ENCODE assay signal across 1 cellular context in the genomic region with DNA sequence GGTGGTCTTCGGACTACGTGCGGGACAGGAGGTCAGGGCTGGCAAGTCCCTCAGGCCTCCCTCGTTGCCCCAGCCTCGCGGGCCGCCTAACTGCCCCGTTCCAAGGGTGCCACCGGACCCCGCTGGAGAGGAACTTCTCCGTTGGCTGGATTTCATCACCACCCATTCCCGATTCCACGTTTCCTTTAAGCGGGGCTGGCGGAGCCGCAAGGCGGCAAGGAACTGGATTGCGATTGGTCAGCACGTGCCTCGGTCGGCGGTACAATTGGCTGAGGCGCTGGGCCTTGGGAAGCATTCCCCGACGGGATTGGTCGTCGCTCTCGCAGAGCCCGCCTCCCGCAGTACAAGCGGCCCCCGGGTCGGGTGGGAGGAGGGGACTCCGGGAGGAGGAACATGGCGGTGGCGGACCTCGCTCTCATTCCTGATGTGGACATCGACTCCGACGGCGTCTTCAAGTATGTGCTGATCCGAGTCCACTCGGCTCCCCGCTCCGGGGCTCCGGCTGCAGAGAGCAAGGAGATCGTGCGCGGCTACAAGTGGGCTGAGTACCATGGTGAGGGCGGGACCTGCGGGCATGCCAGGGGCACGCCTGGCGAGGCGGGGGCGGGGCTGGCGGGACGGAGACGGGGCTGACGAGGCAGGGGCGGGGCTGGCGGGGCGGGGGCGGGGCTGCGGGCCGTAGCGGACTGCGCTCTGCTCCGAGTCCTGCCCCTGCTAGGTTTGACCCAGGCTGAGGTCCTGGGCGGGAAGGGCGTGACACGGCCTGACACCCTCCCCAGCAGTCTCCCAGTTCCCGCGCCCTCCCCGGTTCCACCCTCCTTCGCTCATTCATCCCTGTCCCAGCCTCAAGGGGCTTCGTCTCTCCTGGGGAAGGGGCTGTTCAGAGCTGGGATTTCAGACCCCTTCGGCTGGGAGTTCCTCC.
TF ChIP-seq lines count a peak whose summit lies in the region.

PHPT1 (plus strand) TSS at position 372 of the 922 bp plus-strand sequence; CDS start at position 394, 22 bp downstream.

TF ChIP-seq in HepG2, 621 proteins besides CTCF, POLR2A, EP300 and RAD21 (continued from another document and continues in another):
- TF ChIP-seq, protein P1, sequence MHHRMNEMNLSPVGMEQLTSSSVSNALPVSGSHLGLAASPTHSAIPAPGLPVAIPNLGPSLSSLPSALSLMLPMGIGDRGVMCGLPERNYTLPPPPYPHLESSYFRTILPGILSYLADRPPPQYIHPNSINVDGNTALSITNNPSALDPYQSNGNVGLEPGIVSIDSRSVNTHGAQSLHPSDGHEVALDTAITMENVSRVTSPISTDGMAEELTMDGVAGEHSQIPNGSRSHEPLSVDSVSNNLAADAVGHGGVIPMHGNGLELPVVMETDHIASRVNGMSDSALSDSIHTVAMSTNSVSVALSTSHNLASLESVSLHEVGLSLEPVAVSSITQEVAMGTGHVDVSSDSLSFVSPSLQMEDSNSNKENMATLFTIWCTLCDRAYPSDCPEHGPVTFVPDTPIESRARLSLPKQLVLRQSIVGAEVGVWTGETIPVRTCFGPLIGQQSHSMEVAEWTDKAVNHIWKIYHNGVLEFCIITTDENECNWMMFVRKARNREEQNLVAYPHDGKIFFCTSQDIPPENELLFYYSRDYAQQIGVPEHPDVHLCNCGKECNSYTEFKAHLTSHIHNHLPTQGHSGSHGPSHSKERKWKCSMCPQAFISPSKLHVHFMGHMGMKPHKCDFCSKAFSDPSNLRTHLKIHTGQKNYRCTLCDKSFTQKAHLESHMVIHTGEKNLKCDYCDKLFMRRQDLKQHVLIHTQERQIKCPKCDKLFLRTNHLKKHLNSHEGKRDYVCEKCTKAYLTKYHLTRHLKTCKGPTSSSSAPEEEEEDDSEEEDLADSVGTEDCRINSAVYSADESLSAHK (CRISPR knock-in tag; IDR thresholded peaks at IDR 0.05; ENCODE audit: borderline replicate concordance), result no peak
- TF ChIP-seq MEIS1 (CRISPR knock-in tag; IDR thresholded peaks at IDR 0.05; ENCODE audit: borderline replicate concordance) (0 out of 2 replicates have a peak, but pooled peaks have one; percentile 29), CCDC6 (CRISPR knock-in tag; IDR thresholded peaks at IDR 0.05) (peak; percentile 78), KDM5B (CRISPR knock-in tag; IDR thresholded peaks at IDR 0.05; ENCODE audit: borderline replicate concordance) (no peak; the same call in 1 of the 2 replicates), ZNF225 (CRISPR knock-in tag; IDR thresholded peaks at IDR 0.05) (no peak; the same call in 1 of the 2 replicates), SUZ12 (IDR thresholded peaks at IDR 0.05; ENCODE audit: low read depth, low read length) (no peak), ZNF674 (CRISPR knock-in tag; IDR thresholded peaks at IDR 0.05; ENCODE audit: low read depth) (no peak; the same call in 1 of the 2 replicates), ZBTB42 (CRISPR knock-in tag; IDR thresholded peaks at IDR 0.05) (no peak), REL (CRISPR knock-in tag; conservative IDR thresholded peaks at IDR 0.05) (peak; percentile 75), ZFP90 (CRISPR knock-in tag; IDR thresholded peaks at IDR 0.05; ENCODE audit: borderline replicate concordance) (peak; percentile 70; the same call in 1 of the 2 replicates), BCL3 (CRISPR knock-in tag; IDR thresholded peaks at IDR 0.05) (no peak), CSRNP1 (CRISPR knock-in tag; IDR thresholded peaks at IDR 0.05) (peak; percentile 78), NR2F6 (IDR thresholded peaks at IDR 0.05) (no peak), NR2F6 (CRISPR knock-in tag; IDR thresholded peaks at IDR 0.05) (no peak; the same call in 1 of the 2 replicates), ZNF547 (CRISPR knock-in tag; IDR thresholded peaks at IDR 0.05) (no peak), ZNF451 (CRISPR knock-in tag; IDR thresholded peaks at IDR 0.05) (no peak), MBD4 (IDR thresholded peaks at IDR 0.05; ENCODE audit: borderline replicate concordance, low read length) (no peak), CBX2 (IDR thresholded peaks at IDR 0.05; ENCODE audit: low read depth, low read length) (no peak), CBX2 (CRISPR knock-in tag; IDR thresholded peaks at IDR 0.05; ENCODE audit: low read depth) (no peak), EED (CRISPR knock-in tag; IDR thresholded peaks at IDR 0.05) (no peak), MEF2D (CRISPR knock-in tag; IDR thresholded peaks at IDR 0.05) (peak; percentile 59; the same call in 1 of the 2 replicates), ZIK1 (CRISPR knock-in tag; IDR thresholded peaks at IDR 0.05; ENCODE audit: borderline replicate concordance, low read depth) (no peak; the same call in 1 of the 2 replicates), ZNF770 (CRISPR knock-in tag; IDR thresholded peaks at IDR 0.05) (no peak), ZNF792 (CRISPR knock-in tag; IDR thresholded peaks at IDR 0.05) (peak; percentile 57), ZNF784 (CRISPR knock-in tag; IDR thresholded peaks at IDR 0.05; ENCODE audit: borderline replicate concordance) (no peak; the same call in 1 of the 2 replicates), HOXD1 (CRISPR knock-in tag; IDR thresholded peaks at IDR 0.05) (peak; percentile 81; the same call in 1 of the 2 replicates), CENPBD1 (CRISPR knock-in tag; IDR thresholded peaks at IDR 0.05; ENCODE audit: borderline replicate concordance, low read depth) (no peak)
- TF ChIP-seq, protein P2, sequence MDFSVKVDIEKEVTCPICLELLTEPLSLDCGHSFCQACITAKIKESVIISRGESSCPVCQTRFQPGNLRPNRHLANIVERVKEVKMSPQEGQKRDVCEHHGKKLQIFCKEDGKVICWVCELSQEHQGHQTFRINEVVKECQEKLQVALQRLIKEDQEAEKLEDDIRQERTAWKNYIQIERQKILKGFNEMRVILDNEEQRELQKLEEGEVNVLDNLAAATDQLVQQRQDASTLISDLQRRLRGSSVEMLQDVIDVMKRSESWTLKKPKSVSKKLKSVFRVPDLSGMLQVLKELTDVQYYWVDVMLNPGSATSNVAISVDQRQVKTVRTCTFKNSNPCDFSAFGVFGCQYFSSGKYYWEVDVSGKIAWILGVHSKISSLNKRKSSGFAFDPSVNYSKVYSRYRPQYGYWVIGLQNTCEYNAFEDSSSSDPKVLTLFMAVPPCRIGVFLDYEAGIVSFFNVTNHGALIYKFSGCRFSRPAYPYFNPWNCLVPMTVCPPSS (IDR thresholded peaks at IDR 0.05), result no peak
- TF ChIP-seq, protein P3, sequence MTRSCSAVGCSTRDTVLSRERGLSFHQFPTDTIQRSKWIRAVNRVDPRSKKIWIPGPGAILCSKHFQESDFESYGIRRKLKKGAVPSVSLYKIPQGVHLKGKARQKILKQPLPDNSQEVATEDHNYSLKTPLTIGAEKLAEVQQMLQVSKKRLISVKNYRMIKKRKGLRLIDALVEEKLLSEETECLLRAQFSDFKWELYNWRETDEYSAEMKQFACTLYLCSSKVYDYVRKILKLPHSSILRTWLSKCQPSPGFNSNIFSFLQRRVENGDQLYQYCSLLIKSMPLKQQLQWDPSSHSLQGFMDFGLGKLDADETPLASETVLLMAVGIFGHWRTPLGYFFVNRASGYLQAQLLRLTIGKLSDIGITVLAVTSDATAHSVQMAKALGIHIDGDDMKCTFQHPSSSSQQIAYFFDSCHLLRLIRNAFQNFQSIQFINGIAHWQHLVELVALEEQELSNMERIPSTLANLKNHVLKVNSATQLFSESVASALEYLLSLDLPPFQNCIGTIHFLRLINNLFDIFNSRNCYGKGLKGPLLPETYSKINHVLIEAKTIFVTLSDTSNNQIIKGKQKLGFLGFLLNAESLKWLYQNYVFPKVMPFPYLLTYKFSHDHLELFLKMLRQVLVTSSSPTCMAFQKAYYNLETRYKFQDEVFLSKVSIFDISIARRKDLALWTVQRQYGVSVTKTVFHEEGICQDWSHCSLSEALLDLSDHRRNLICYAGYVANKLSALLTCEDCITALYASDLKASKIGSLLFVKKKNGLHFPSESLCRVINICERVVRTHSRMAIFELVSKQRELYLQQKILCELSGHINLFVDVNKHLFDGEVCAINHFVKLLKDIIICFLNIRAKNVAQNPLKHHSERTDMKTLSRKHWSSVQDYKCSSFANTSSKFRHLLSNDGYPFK (CRISPR knock-in tag; IDR thresholded peaks at IDR 0.05; ENCODE audit: borderline replicate concordance), result peak; percentile 66; the same call in 1 of the 2 replicates
- TF ChIP-seq, protein P4, sequence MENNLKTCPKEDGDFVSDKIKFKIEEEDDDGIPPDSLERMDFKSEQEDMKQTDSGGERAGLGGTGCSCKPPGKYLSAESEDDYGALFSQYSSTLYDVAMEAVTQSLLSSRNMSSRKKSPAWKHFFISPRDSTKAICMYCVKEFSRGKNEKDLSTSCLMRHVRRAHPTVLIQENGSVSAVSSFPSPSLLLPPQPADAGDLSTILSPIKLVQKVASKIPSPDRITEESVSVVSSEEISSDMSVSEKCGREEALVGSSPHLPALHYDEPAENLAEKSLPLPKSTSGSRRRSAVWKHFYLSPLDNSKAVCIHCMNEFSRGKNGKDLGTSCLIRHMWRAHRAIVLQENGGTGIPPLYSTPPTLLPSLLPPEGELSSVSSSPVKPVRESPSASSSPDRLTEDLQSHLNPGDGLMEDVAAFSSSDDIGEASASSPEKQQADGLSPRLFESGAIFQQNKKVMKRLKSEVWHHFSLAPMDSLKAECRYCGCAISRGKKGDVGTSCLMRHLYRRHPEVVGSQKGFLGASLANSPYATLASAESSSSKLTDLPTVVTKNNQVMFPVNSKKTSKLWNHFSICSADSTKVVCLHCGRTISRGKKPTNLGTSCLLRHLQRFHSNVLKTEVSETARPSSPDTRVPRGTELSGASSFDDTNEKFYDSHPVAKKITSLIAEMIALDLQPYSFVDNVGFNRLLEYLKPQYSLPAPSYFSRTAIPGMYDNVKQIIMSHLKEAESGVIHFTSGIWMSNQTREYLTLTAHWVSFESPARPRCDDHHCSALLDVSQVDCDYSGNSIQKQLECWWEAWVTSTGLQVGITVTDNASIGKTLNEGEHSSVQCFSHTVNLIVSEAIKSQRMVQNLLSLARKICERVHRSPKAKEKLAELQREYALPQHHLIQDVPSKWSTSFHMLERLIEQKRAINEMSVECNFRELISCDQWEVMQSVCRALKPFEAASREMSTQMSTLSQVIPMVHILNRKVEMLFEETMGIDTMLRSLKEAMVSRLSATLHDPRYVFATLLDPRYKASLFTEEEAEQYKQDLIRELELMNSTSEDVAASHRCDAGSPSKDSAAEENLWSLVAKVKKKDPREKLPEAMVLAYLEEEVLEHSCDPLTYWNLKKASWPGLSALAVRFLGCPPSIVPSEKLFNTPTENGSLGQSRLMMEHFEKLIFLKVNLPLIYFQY (CRISPR knock-in tag; IDR thresholded peaks at IDR 0.05; ENCODE audit: borderline replicate concordance), result 0 out of 2 replicates have a peak, but pooled peaks have one; percentile 17
- TF ChIP-seq, protein P5, sequence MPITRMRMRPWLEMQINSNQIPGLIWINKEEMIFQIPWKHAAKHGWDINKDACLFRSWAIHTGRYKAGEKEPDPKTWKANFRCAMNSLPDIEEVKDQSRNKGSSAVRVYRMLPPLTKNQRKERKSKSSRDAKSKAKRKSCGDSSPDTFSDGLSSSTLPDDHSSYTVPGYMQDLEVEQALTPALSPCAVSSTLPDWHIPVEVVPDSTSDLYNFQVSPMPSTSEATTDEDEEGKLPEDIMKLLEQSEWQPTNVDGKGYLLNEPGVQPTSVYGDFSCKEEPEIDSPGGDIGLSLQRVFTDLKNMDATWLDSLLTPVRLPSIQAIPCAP (CRISPR knock-in tag; IDR thresholded peaks at IDR 0.05; ENCODE audit: low read depth), result no peak
- TF ChIP-seq, protein P6, sequence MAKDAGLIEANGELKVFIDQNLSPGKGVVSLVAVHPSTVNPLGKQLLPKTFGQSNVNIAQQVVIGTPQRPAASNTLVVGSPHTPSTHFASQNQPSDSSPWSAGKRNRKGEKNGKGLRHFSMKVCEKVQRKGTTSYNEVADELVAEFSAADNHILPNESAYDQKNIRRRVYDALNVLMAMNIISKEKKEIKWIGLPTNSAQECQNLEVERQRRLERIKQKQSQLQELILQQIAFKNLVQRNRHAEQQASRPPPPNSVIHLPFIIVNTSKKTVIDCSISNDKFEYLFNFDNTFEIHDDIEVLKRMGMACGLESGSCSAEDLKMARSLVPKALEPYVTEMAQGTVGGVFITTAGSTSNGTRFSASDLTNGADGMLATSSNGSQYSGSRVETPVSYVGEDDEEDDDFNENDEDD (CRISPR knock-in tag; IDR thresholded peaks at IDR 0.05; ENCODE audit: borderline replicate concordance), result peak; percentile 92; the same call in 1 of the 2 replicates
